ENCODE assay signal across 8 cellular contexts in the genomic region with DNA sequence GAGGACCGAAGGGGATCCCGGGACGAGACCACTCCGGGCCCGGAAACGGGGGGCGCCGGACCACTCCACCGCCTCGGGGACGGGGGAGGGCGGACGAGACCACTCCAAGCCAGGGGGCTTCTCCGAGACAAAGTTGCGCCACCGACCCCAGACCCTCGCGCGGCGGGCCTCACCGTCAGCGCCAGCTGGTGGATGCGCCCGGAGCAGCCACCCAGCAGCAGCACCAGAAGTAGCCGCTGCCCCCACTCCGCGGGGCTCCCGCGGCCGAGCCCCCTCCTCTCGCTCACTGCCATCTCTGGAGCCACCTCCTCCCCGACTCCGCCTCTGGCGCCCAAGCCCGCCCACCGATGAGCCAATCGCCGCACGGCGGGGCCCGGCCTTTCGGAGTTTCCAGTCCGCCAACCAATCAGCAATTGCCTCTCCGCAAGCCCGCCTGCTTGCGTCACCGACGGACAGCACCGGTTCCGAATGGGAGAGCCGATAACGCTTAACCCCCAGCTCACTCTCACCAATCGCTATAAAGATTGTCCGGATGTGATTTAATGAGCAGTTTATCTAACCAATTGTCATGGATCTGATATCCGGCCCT. TPM values are rescaled to one million over a fixed set of nuclear protein-coding genes. Genes with fewer than 3 reads are reported as not detected.
A peak's percentile ranks its signal among the peaks of the same experiment; 100 is the strongest.
DNase-seq lines count a peak whose midpoint lies in the region; ATAC-seq and TF ChIP-seq lines count a peak whose summit lies in the region.

TSS of gene GPR108 (minus strand) at position 297 of the 589 bp plus-strand sequence. CDS start at position 293, 4 bp downstream.

- DNase-seq in NCI-H1092 (lab: John Stamatoyannopoulos, UW) = peak; percentile 99
- DNase-seq in SW 1271 (lab: John Stamatoyannopoulos, UW) = peak; percentile 96 to 100
- peak; percentile 98 for DNase-seq in activated naive CD8-positive, alpha-beta T cell treated with anti-CD3 and anti-CD28 coated beads, Interleukin-2, amount 50 U/mL, for 16 hours (ENCODE audit: low read depth, low spot score)
- peak; percentile 99 to 100 (median 100) for DNase-seq in head of caudate nucleus
- DNase-seq in ovary = peak; percentile 99 to 100 (median 100)
- DNase-seq in thyroid gland = peak; percentile 100

- TF ChIP-seq POLR2A in ovary (IDR thresholded peaks at IDR 0.05) (peak; percentile 57), thyroid gland (IDR thresholded peaks at IDR 0.05) (peak in 1 of 2 donors; percentile 71)

- TF ChIP-seq CTCF in ovary (IDR thresholded peaks at IDR 0.05) (peak in 1 of 3 donors; percentile 13), thyroid gland (IDR thresholded peaks at IDR 0.05) (no peak)

- H3K27me3 ChIP-seq in ovary (no peaks in the 10 kb centered on the region), thyroid gland (no peaks in the 10 kb centered on the region)

- WGBS in ovary, 3 donors = 0% methylated on average over 31 to 55 of the region's 55 CpGs
- WGBS in thyroid gland, 2 donors = 1% methylated on average over 22 of the region's 55 CpGs; no CpG with 5 or more reads in 1 of the 2 donors

- intact Hi-C loops in head of caudate nucleus (cut with DNase I) = loop anchor here (5.0 to 10.0 kb wide), 2 partner anchors 125 to 203 kb away; partner anchors contain the start of gene TNFSF9
- intact Hi-C loops in ovary (cut with DNase I) = no loop called here
- intact Hi-C loops in thyroid gland (cut with DNase I) = loop anchor here (5.0 to 10.0 kb wide), 2 partner anchors 105 to 127 kb away; no protein-coding TSS in a partner anchor

- H3K27ac ChIP-seq in ovary (peak within 1 kb of the TSS; percentile 98 to 99), thyroid gland (peak within 1 kb of the TSS; percentile 90 to 93 (median 93))

- no peaks in the 10 kb centered on the region for H3K36me3 ChIP-seq in ovary
- peaks cover 4 to 8% of the 10 kb centered on the region in 2 donors for H3K36me3 ChIP-seq in thyroid gland

- H3K9me3 ChIP-seq in ovary = no peaks in the 10 kb centered on the region
- no peaks in the 10 kb centered on the region for H3K9me3 ChIP-seq in thyroid gland

- H3K4me3 ChIP-seq in GM08714 (ENCODE audit: low read length) (peak within 1 kb of the TSS; percentile 84), ovary (peak within 1 kb of the TSS; percentile 92), thyroid gland (replicated peaks in 1 of 3) (peak within 1 kb of the TSS; percentile 64 to 87 (median 82))

- ATAC-seq in HG02588 (IDR thresholded peaks at IDR 0.05; ENCODE audit: unreplicated experiment) = peak; percentile 61

- TF ChIP-seq EP300 in ovary (IDR thresholded peaks at IDR 0.05) = no peak

- H3K4me1 ChIP-seq in ovary (ENCODE audit: insufficient read depth) (peaks cover 18% of the 10 kb centered on the region), thyroid gland (peaks cover 36 to 39% of the 10 kb centered on the region in 2 donors)

RNA-seq across cellular contexts. Expression of gene GPR108, which starts in this region (rescaled TPM):
- total RNA-seq in ovary = 10 to 100 TPM; 57.6 to 76.6 (median 61.0) TPM
- polyA plus RNA-seq in ovary = 10 to 100 TPM; 34.0 to 69.9 TPM
- total RNA-seq in thyroid gland = 100 to 1,000 TPM in 3 of 4 donors, 10 to 100 TPM in 1; 87.9 to 152 (median 116) TPM

Comparison
In these comparisons a context has a peak if more than half of its experiments do, and no peak if none do; other contexts are left out.
1. Peak in every context shown above with its lines: DNase-seq, ATAC-seq, H3K4me3 ChIP-seq and H3K27ac ChIP-seq.
2. intact Hi-C loops: an anchor here in head of caudate nucleus (5.0 to 10.0 kb wide) and thyroid gland (5.0 to 10.0 kb wide); none called in ovary.